Comparison of ENCODE assay signal across 8 cellular contexts in the genomic region with DNA sequence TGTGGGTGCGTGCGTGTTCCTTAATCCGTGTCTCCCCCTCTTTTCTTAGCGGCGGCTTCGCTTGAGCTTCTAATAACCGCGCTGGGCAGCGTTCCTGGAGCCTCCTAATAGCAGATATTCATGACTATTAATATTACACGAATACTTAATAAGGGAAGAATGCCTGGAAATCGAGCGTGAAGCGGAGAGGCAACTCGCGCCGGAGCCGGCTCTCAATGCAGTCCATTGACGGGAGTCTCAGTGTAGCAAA. TPM values are rescaled to one million over a fixed set of nuclear protein-coding genes. Genes with fewer than 3 reads are reported as not detected.
DNase-seq lines count a peak whose midpoint lies in the region; ATAC-seq and TF ChIP-seq lines count a peak whose summit lies in the region.

No MANE protein-coding gene starts in this region.

- H3K27ac ChIP-seq in left ventricle myocardium inferior (replicated peaks) = peak overlapping the region; percentile 15
- H3K27ac ChIP-seq in skin epidermis = peak overlapping the region; percentile 57 to 98 (median 91)

- peaks cover 100% of the 10 kb centered on the region for H3K27me3 ChIP-seq in left ventricle myocardium inferior (ENCODE audit: low read depth)

- H3K27me3 Mint-ChIP-seq in activated naive CD4-positive, alpha-beta T cell treated with anti-CD3 and anti-CD28 coated beads for 36 hours (ENCODE audit: low read depth) = peaks cover 85% of the 10 kb centered on the region
- H3K27me3 Mint-ChIP-seq in activated B cell treated with CpG ODN at 0.5 μM for 24 hours = peaks cover 64% of the 10 kb centered on the region

- no peak overlapping the region for H3K27ac Mint-ChIP-seq in activated naive CD4-positive, alpha-beta T cell treated with anti-CD3 and anti-CD28 coated beads for 36 hours
- peak overlapping the region; percentile 65 for H3K27ac Mint-ChIP-seq in activated B cell treated with CpG ODN at 0.5 μM for 24 hours

- no peaks in the 10 kb centered on the region for H3K9me3 ChIP-seq in left ventricle myocardium inferior (replicated peaks)

- POLR2A ChIA-PET in activated B cell treated with CpG ODN at 0.5 μM for 24 hours (lab: Charles Lee) = no interaction called here

- no peak for TF ChIP-seq CTCF in activated B cell treated with CpG ODN at 0.5 μM for 24 hours (IDR thresholded peaks at IDR 0.05)
- no peak for TF ChIP-seq CTCF in left ventricle myocardium inferior (IDR thresholded peaks at IDR 0.05; ENCODE audit: borderline replicate concordance)

- DNase-seq in activated naive CD4-positive, alpha-beta T cell treated with anti-CD3 and anti-CD28 coated beads for 36 hours = no peak
- no peak for DNase-seq in activated naive CD4-positive, alpha-beta T cell treated with anti-CD3 and anti-CD28 coated beads, Interleukin-2, amount 50 U/mL, for 16 hours
- DNase-seq in activated B cell treated with CpG ODN at 0.5 μM for 24 hours (no peak), left ventricle myocardium inferior (no peak), SIG-M5 (lab: John Stamatoyannopoulos, UW) (no peak), NCI-H1105 treated with DMSO at 0.1 percent for 48 hours (lab: John Stamatoyannopoulos, UW) (no peak)

- H3K4me3 ChIP-seq in left ventricle myocardium inferior (peak overlapping the region; percentile 74), skin epidermis (peak overlapping the region; percentile 57 to 78 (median 66))

- intact Hi-C loops in activated naive CD4-positive, alpha-beta T cell treated with anti-CD3 and anti-CD28 coated beads for 36 hours (cut with micrococcal nuclease) = loop anchor here (1.0 to 2.0 kb wide), 2 partner anchors 8 to 29 kb away; no protein-coding TSS in a partner anchor
- intact Hi-C loops in activated B cell treated with CpG ODN at 0.5 μM for 24 hours (cut with micrococcal nuclease) = loop anchor here (1.0 to 5.0 kb wide), 4 partner anchors 8 to 475 kb away; a partner anchor contains a TSS
- intact Hi-C loops in left ventricle myocardium inferior (cut with micrococcal nuclease) = no loop called here

- H3K36me3 Mint-ChIP-seq in activated naive CD4-positive, alpha-beta T cell treated with anti-CD3 and anti-CD28 coated beads for 36 hours (ENCODE audit: low read depth) = peaks cover 1% of the 10 kb centered on the region
- peaks cover 11% of the 10 kb centered on the region for H3K36me3 Mint-ChIP-seq in activated B cell treated with CpG ODN at 0.5 μM for 24 hours (ENCODE audit: low read depth)

- ATAC-seq in activated B cell treated with CpG ODN at 0.5 μM for 24 hours (ENCODE audit: low read depth) (no peak), HG02763 (IDR thresholded peaks at IDR 0.05; ENCODE audit: unreplicated experiment) (no peak)

- CTCF ChIA-PET in activated naive CD4-positive, alpha-beta T cell treated with anti-CD3 and anti-CD28 coated beads for 36 hours (lab: Charles Lee) = no interaction called here
- CTCF ChIA-PET in activated B cell treated with CpG ODN at 0.5 μM for 24 hours (lab: Charles Lee) = no interaction called here

- peaks cover 8% of the 10 kb centered on the region for H3K9me3 Mint-ChIP-seq in activated naive CD4-positive, alpha-beta T cell treated with anti-CD3 and anti-CD28 coated beads for 36 hours
- peaks cover 11% of the 10 kb centered on the region for H3K9me3 Mint-ChIP-seq in activated B cell treated with CpG ODN at 0.5 μM for 24 hours

- peaks cover 44% of the 10 kb centered on the region for H3K4me1 Mint-ChIP-seq in activated naive CD4-positive, alpha-beta T cell treated with anti-CD3 and anti-CD28 coated beads for 36 hours (ENCODE audit: low read depth)
- H3K4me1 Mint-ChIP-seq in activated B cell treated with CpG ODN at 0.5 μM for 24 hours = peaks cover 22% of the 10 kb centered on the region

- H3K36me3 ChIP-seq in left ventricle myocardium inferior = no peaks in the 10 kb centered on the region

- H3K4me1 ChIP-seq in left ventricle myocardium inferior = peaks cover 62% of the 10 kb centered on the region

- peak overlapping the region; percentile 83 for H3K4me3 Mint-ChIP-seq in activated naive CD4-positive, alpha-beta T cell treated with anti-CD3 and anti-CD28 coated beads for 36 hours
- H3K4me3 Mint-ChIP-seq in activated B cell treated with CpG ODN at 0.5 μM for 24 hours = peak overlapping the region; percentile 92

RNA-seq across cellular contexts. Expression of a gene that starts 3.0 kb away (rescaled TPM):
- under 1 TPM in 1 of 2 experiments, not detected in 1; 0.30 TPM for total RNA-seq in activated naive CD4-positive, alpha-beta T cell treated with anti-CD3 and anti-CD28 coated beads for 36 hours
- total RNA-seq in activated B cell treated with CpG ODN at 0.5 μM for 24 hours = not detected in 2 replicates
- total RNA-seq in left ventricle myocardium inferior = 0.66 TPM
